ENCODE assay signal across 16 cellular contexts in the genomic region with DNA sequence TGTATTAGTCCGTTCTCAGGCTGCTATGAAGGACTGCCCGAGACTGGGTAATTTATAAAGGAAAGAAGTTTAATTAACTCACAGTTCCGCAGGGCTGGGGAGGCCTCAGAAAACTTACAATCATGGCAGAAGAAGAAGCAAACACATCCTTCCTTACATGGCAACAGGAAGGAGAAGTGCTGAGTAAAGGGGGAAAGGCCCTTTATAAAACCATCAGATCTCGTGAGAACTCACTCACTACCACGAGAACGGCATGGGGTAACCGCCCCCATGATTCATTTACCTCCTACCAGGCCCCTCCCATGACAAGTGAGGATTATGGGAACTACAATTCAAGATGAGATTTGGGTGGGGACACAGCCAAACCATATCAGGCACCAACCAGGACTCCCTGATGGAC. TPM values are rescaled to one million over a fixed set of nuclear protein-coding genes. Genes with fewer than 3 reads are reported as not detected.
"Had no signal": no experiment of that assay in that cellular context is flagged by ENCODE, and none has a peak within 500 bp of the region (broad histone marks: within the 10 kb centered on the region; RNA-seq: fewer than 3 reads in every experiment).

No MANE protein-coding gene starts in this region.

RNA-seq across cellular contexts. Expression of a gene that starts 51.4 kb away (rescaled TPM):
- total RNA-seq: activated CD4-positive, alpha-beta memory T cell treated with anti-CD3 and anti-CD28 coated beads, Interleukin-2, amount 10 ng/mL, durations not matched to agents 7 days and 5 days; activated CD4-positive, alpha-beta T cell treated with anti-CD3 and anti-CD28 coated beads, Interleukin-2, amount 10 ng/mL, durations not matched to agents 24 days and 14 days; activated naive CD4-positive, alpha-beta T cell treated with anti-CD3 and anti-CD28 coated beads, Interleukin-2, amount 50 U/mL, for 72 hours; activated T-cell treated with anti-CD3 and anti-CD28 coated beads, Interleukin-2, amount 50 U/mL, for 4 hours; activated T-helper 2 cell treated with anti-CD3 and anti-CD28 coated beads, Interferon-gamma antibody, Interleukin-2, Interleukin-4, amounts not matched to agents 10 μg/mL and 5 μg/mL and 100 μg/mL, durations not matched to agents 14 hours and 24 hours and 36 hours; bronchial epithelial cell; esophagus mucosa; kidney; left colon; liver; mammary epithelial cell; mucosa of gallbladder; osteoblast; spleen; temporal lobe; transverse colon had no signal
